In genomic region chr1:235878082-235878781, GRCh38 we compare ENCODE assay signal across 1 cellular context.
TF ChIP-seq lines count a peak whose summit lies in the region.

No MANE protein-coding gene starts in this region.

TF ChIP-seq in HepG2, 621 proteins besides CTCF, POLR2A, EP300 and RAD21:
- TF ChIP-seq ZBTB40 (IDR thresholded peaks at IDR 0.05), result no peak
- no peak for TF ChIP-seq ZBTB40 (CRISPR knock-in tag; IDR thresholded peaks at IDR 0.05)
- no peak for TF ChIP-seq RORA (CRISPR knock-in tag; IDR thresholded peaks at IDR 0.05)
- no peak for TF ChIP-seq ZNF232 (CRISPR knock-in tag; IDR thresholded peaks at IDR 0.05; ENCODE audit: borderline replicate concordance)
- TF ChIP-seq ZNF605 (CRISPR knock-in tag; IDR thresholded peaks at IDR 0.05), result no peak
- TF ChIP-seq FOSL2 (CRISPR knock-in tag; IDR thresholded peaks at IDR 0.05), result no peak
- TF ChIP-seq ZNF746 (CRISPR knock-in tag; IDR thresholded peaks at IDR 0.05), result no peak
